ENCODE assay signal across 1 cellular context in genomic region chr6:12311106-12311505, GRCh38.
TF ChIP-seq lines count a peak whose summit lies in the region.

No MANE protein-coding gene starts in this region.

TF ChIP-seq in K562, 482 proteins besides CTCF, POLR2A, EP300 and RAD21:
- no peak for TF ChIP-seq SMARCA5 (IDR thresholded peaks at IDR 0.05)
- no peak for TF ChIP-seq ARID2 (IDR thresholded peaks at IDR 0.05)
- no peak for TF ChIP-seq PML (IDR thresholded peaks at IDR 0.05; ENCODE audit: low read length)
- TF ChIP-seq ILK (tag; IDR thresholded peaks at IDR 0.05; ENCODE audit: borderline replicate concordance, low read depth): no peak
- TF ChIP-seq TAF7 (tag; IDR thresholded peaks at IDR 0.05): no peak
- TF ChIP-seq HDAC1 (IDR thresholded peaks at IDR 0.05): no peak
- no peak for TF ChIP-seq RUNX1 (IDR thresholded peaks at IDR 0.05; ENCODE audit: low read depth)
- no peak for TF ChIP-seq STAT6 (CRISPR knock-in tag; IDR thresholded peaks at IDR 0.05)
- TF ChIP-seq SNIP1 (IDR thresholded peaks at IDR 0.05; ENCODE audit: low read depth): no peak
- no peak for TF ChIP-seq ZNF589 (CRISPR knock-in tag; IDR thresholded peaks at IDR 0.05; ENCODE audit: low read depth)
- TF ChIP-seq TCF7L2 (IDR thresholded peaks at IDR 0.05; ENCODE audit: low read depth, low read length): no peak
- no peak for TF ChIP-seq HDAC8 (tag; IDR thresholded peaks at IDR 0.05)
- no peak for TF ChIP-seq ZNF518B (CRISPR knock-in tag; IDR thresholded peaks at IDR 0.05)
- TF ChIP-seq ZNF77 (CRISPR knock-in tag; IDR thresholded peaks at IDR 0.05): no peak
- no peak for TF ChIP-seq ZSCAN29 (IDR thresholded peaks at IDR 0.05)
- TF ChIP-seq CREBBP (IDR thresholded peaks at IDR 0.05; ENCODE audit: low read depth, low read length): no peak
- no peak for TF ChIP-seq MTA3 (IDR thresholded peaks at IDR 0.05; ENCODE audit: borderline replicate concordance)
- no peak for TF ChIP-seq XRCC3 (IDR thresholded peaks at IDR 0.05)
- no peak for TF ChIP-seq ASH1L (IDR thresholded peaks at IDR 0.05; ENCODE audit: borderline replicate concordance, low read depth, partially characterized antibody)
- no peak for TF ChIP-seq ZNF133 (CRISPR knock-in tag; IDR thresholded peaks at IDR 0.05)
